19 cellular contexts compared by ENCODE assay signal in genomic region chr16:69324585-69325253, GRCh38. TPM values are rescaled to one million over a fixed set of nuclear protein-coding genes. Genes with fewer than 3 reads are reported as not detected.
A peak's percentile ranks its signal among the peaks of the same experiment; 100 is the strongest.
DNase-seq lines count a peak whose midpoint lies in the region; ATAC-seq, FAIRE-seq and TF ChIP-seq lines count a peak whose summit lies in the region.
"Had no signal": no experiment of that assay in that cellular context is flagged by ENCODE, and none has a peak within 500 bp of the region (broad histone marks: within the 10 kb centered on the region; RNA-seq: fewer than 3 reads in every experiment).

No MANE protein-coding gene starts in this region.

- H3K9ac ChIP-seq in DND-41 (ENCODE audit: low read depth, low read length) (no peak overlapping the region), kidney (ENCODE audit: low read length in 2 of 2) (no peak overlapping the region)

- H3K79me2 ChIP-seq in DND-41 (ENCODE audit: insufficient read depth, low read length): peaks cover 95% of the 10 kb centered on the region

- POLR2A ChIA-PET in Panc1 (lab: Charles Lee): no interaction called here
- POLR2A ChIA-PET in GM10248 (lab: Yijun Ruan, JAX): no interaction called here

- 0 out of 2 replicates have a peak overlapping the region, but pooled peaks have one; percentile 20 for H3K4me2 ChIP-seq in DND-41 (ENCODE audit: insufficient read depth, low read length)

- no peak overlapping the region for H3K4me3 ChIP-seq in DND-41 (ENCODE audit: low read depth in 1 of 2, low read length in 2 of 2)
- H3K4me3 ChIP-seq in Panc1 (ENCODE audit: low read depth in 2 of 2, low read length in 2 of 2): no peak overlapping the region
- no peak overlapping the region for H3K4me3 ChIP-seq in kidney (ENCODE audit: low read length in 2 of 2)
- no peak overlapping the region for H3K4me3 ChIP-seq in spleen
- H3K4me3 ChIP-seq: esophagus squamous epithelium, lung, suprapubic skin had no signal

- peaks cover 91% of the 10 kb centered on the region for H4K20me1 ChIP-seq in DND-41 (ENCODE audit: insufficient read depth, low read length)

- H3K27ac ChIP-seq in DND-41 (ENCODE audit: low read length) (no peak overlapping the region), Panc1 (ENCODE audit: low read length) (no peak overlapping the region; the same call in 1 of the 2 replicates), kidney (ENCODE audit: low read depth in 2 of 2, low read length in 2 of 2) (peak overlapping the region; percentile 32 to 59), spleen (peak overlapping the region in 2 of 8 donors; percentile 7 to 30)
- H3K27ac ChIP-seq: brain microvascular endothelial cell, HL-60, suprapubic skin had no signal

- CTCF ChIA-PET in Panc1 (lab: Charles Lee) (no interaction called here), GM10248 (lab: Yijun Ruan, JAX) (interaction anchor here (0.9 to 2.9 kb wide), 2 partner anchors 11 to 12 kb away, joined by 3 to 7 read pairs; no protein-coding TSS in a partner anchor)

- in situ Hi-C loops in Panc1 (cut with HindIII; ENCODE audit: low pct_unique_long_range_greater_than_20kb, low sequenced_read_pairs): no loop called here

- no peak overlapping the region for H2AFZ ChIP-seq in DND-41 (ENCODE audit: low read depth, low read length)

- FAIRE-seq in kidney (lab: Jason Lieb, UNC): no peak

- peaks cover 52% of the 10 kb centered on the region for H3K4me1 ChIP-seq in DND-41 (ENCODE audit: insufficient read depth, low read length)
- peaks cover 19% of the 10 kb centered on the region for H3K4me1 ChIP-seq in Panc1 (ENCODE audit: control insufficient read depth, insufficient read depth, low read length)
- peaks cover 36 to 43% of the 10 kb centered on the region in 2 donors for H3K4me1 ChIP-seq in kidney (ENCODE audit: control insufficient read depth in 1 of 2, insufficient read depth in 1 of 2, low read depth in 1 of 2, low read length in 2 of 2)
- peaks cover 30 to 67% (median 50%) of the 10 kb centered on the region in 6 donors for H3K4me1 ChIP-seq in spleen

- intact Hi-C loops in Panc1 (cut with micrococcal nuclease; ENCODE audit: unreplicated experiment): no loop called here
- intact Hi-C loops in kidney (cut with DNase I): no loop called here
- intact Hi-C loops in spleen (cut with DNase I; ENCODE audit: low total_unique reads): no loop called here

- no peak for TF ChIP-seq POLR2A in spleen (IDR thresholded peaks at IDR 0.05)

- no peaks in the 10 kb centered on the region for H3K27me3 ChIP-seq in DND-41 (ENCODE audit: insufficient read depth, low read length, poor library complexity)
- no peaks in the 10 kb centered on the region for H3K27me3 ChIP-seq in Panc1 (ENCODE audit: control insufficient read depth, insufficient read depth, low read length)
- no peaks in the 10 kb centered on the region for H3K27me3 ChIP-seq in spleen (replicated peaks in 1 of 7)
- H3K27me3 ChIP-seq: BE2C, brain microvascular endothelial cell, esophagus squamous epithelium, suprapubic skin had no signal

- no peak for DNase-seq in DND-41
- no peak for DNase-seq in Panc1 (ENCODE audit: low read depth, low spot score)
- peak; percentile 63 for DNase-seq in kidney
- DNase-seq in spleen: peak; percentile 40
- no peak for DNase-seq in GM10248 (ENCODE audit: extremely low spot score)
- no peak for DNase-seq in HuH-7.5 (ENCODE audit: low spot score)
- no peak for DNase-seq in NCI-H1694 treated with DMSO at 0.1 percent for 48 hours (lab: John Stamatoyannopoulos, UW)
- DNase-seq: brain microvascular endothelial cell, esophagus squamous epithelium, H7, KBM-7, NCI-H1105 treated with DMSO at 0.1 percent for 48 hours had no signal

- TSS peak; percentile 78 for BruUV-seq in Panc1 (replicated peaks; lab: Mats Ljungman, UMichigan)

- ATAC-seq in DND-41 (ENCODE audit: insufficient read depth, low read depth) (no peak), Panc1 (no peak)
- ATAC-seq: activated naive CD4-positive, alpha-beta T cell treated with anti-CD3 and anti-CD28 coated beads, Interleukin-2, amount 50 U/mL, for 72 hours; natural killer cell treated with Interleukin-12 subunit alpha and Interleukin-12 subunit beta and Interleukin-15 and Interleukin-18, amount 100 ng/mL, for 72 hours had no signal

- no peaks in the 10 kb centered on the region for H3K9me3 ChIP-seq in DND-41 (ENCODE audit: insufficient read depth, low read length, severe bottlenecking)
- no peaks in the 10 kb centered on the region for H3K9me3 ChIP-seq in Panc1 (ENCODE audit: control insufficient read depth, insufficient read depth, low read depth, low read length)
- H3K9me3 ChIP-seq in kidney (ENCODE audit: control insufficient read depth in 1 of 2, low read length in 2 of 2): no peaks in the 10 kb centered on the region
- H3K9me3 ChIP-seq in spleen: no peaks in the 10 kb centered on the region
- H3K9me3 ChIP-seq: BE2C, esophagus squamous epithelium, suprapubic skin had no signal

- no peak for TF ChIP-seq CTCF in DND-41 (IDR thresholded peaks at IDR 0.05; ENCODE audit: borderline replicate concordance, extremely low read depth, low read length, poor library complexity, severe bottlenecking)
- no peak for TF ChIP-seq CTCF in Panc1 (IDR thresholded peaks at IDR 0.05)
- no peak for TF ChIP-seq CTCF in kidney (IDR thresholded peaks at IDR 0.05; ENCODE audit: borderline replicate concordance, extremely low read depth, insufficient read depth)
- no peak for TF ChIP-seq CTCF in spleen (IDR thresholded peaks at IDR 0.05 in 8 of 11, conservative IDR thresholded peaks at IDR 0.05 in 3 of 11)
- TF ChIP-seq CTCF in GM10248 (IDR thresholded peaks at IDR 0.05; ENCODE audit: control extremely low read depth, extremely low read depth, low read depth, missing control alignments): no peak

- 79 to 89% (median 86%) methylated on average over 10 of the region's 10 CpGs for WGBS in spleen, 5 donors

- peaks cover 92% of the 10 kb centered on the region for H3K36me3 ChIP-seq in DND-41 (ENCODE audit: insufficient read depth, low read length)
- no peaks in the 10 kb centered on the region; the same call in none of the 2 replicates for H3K36me3 ChIP-seq in Panc1 (ENCODE audit: control insufficient read depth, insufficient read depth, low read length)
- peaks cover 34 to 47% of the 10 kb centered on the region in 2 donors for H3K36me3 ChIP-seq in kidney (ENCODE audit: control insufficient read depth in 1 of 2, insufficient read depth in 2 of 2, low read length in 2 of 2)
- peaks cover 12 to 93% (median 69%) of the 10 kb centered on the region in 6 donors for H3K36me3 ChIP-seq in spleen

RNA-seq across cellular contexts. Expression of gene PDF, which starts 5.7 kb away (rescaled TPM):
- total RNA-seq in Panc1 (2021; ENCODE audit: unreplicated experiment) (23.1 TPM), kidney (22.4 TPM), spleen (10 to 100 TPM in 3 of 7 donors, 1 to 10 TPM in 4; 7.1 to 18.5 (median 9.4) TPM)
- 31.2 TPM for polyA plus RNA-seq in Panc1 (2012; ENCODE audit: insufficient read length)
- polyA plus RNA-seq in kidney (ENCODE audit: insufficient read depth, low read depth, low replicate concordance) (30.8 TPM), spleen (1 to 10 TPM; 2.4 to 7.1 (median 4.7) TPM)

RNA-seq across cellular contexts. Expression of gene VPS4A, which starts 13.6 kb away (rescaled TPM):
- 23.9 TPM for total RNA-seq in Panc1 (2021; ENCODE audit: unreplicated experiment)
- 30.6 TPM for polyA plus RNA-seq in Panc1 (2012; ENCODE audit: insufficient read length)
- total RNA-seq in kidney: 38.6 TPM
- 62.1 TPM for polyA plus RNA-seq in kidney (ENCODE audit: insufficient read depth, low read depth, low replicate concordance)
- total RNA-seq in spleen: 10 to 100 TPM; 28.5 to 38.0 (median 33.6) TPM
- 10 to 100 TPM; 21.5 to 30.2 (median 29.1) TPM for polyA plus RNA-seq in spleen

RNA-seq across cellular contexts. Expression of gene COG8, which starts 14.6 kb away (rescaled TPM):
- total RNA-seq in Panc1 (2021; ENCODE audit: unreplicated experiment) (30.5 TPM), kidney (49.5 TPM), spleen (10 to 100 TPM; 29.9 to 54.3 (median 38.4) TPM)
- 19.1 TPM for polyA plus RNA-seq in Panc1 (2012; ENCODE audit: insufficient read length)
- polyA plus RNA-seq in kidney (ENCODE audit: insufficient read depth, low read depth, low replicate concordance) (33.8 TPM), spleen (10 to 100 TPM; 13.8 to 21.5 (median 14.5) TPM)

RNA-seq across cellular contexts. Expression of gene NIP7, which starts 14.9 kb away (rescaled TPM):
- 35.3 TPM for total RNA-seq in Panc1 (2021; ENCODE audit: unreplicated experiment)
- polyA plus RNA-seq in Panc1 (2012; ENCODE audit: insufficient read length): 31.2 TPM
- total RNA-seq in kidney: 20.2 TPM
- 9.9 TPM for polyA plus RNA-seq in kidney (ENCODE audit: insufficient read depth, low read depth, low replicate concordance)
- total RNA-seq in spleen: 10 to 100 TPM; 10.2 to 25.0 (median 20.0) TPM
- 10 to 100 TPM; 14.0 to 20.6 (median 16.9) TPM for polyA plus RNA-seq in spleen

RNA-seq across cellular contexts. Expression of gene TMED6, which starts 26.9 kb away (rescaled TPM):
- 0.36 TPM for total RNA-seq in Panc1 (2021; ENCODE audit: unreplicated experiment)
- polyA plus RNA-seq in Panc1 (2012; ENCODE audit: insufficient read length): 0.31 TPM
- 2.6 TPM for total RNA-seq in kidney
- 11.5 TPM for polyA plus RNA-seq in kidney (ENCODE audit: insufficient read depth, low read depth, low replicate concordance)
- total RNA-seq in spleen: 1 to 10 TPM in 4 of 7 donors, under 1 TPM in 1, not detected in 2; 0.85 to 5.2 (median 1.7) TPM
- polyA plus RNA-seq in spleen: 1 to 10 TPM in 1 of 3 donors, under 1 TPM in 2; 0.59 to 1.2 (median 0.99) TPM
- total RNA-seq: esophagus squamous epithelium, H7, renal cortical epithelial cell had no signal

Comparison
In these comparisons a context has a peak if more than half of its experiments do, and no peak if none do; other contexts are left out.
1. DNase-seq: peak in kidney (single experiment) and spleen (single experiment); none in DND-41 (single experiment), Panc1 (single experiment), GM10248 (single experiment), HuH-7.5 (single experiment) and NCI-H1694 treated with DMSO at 0.1 percent for 48 hours (single experiment).
2. H3K27ac ChIP-seq: peak in kidney (2 of 2); none in DND-41 (single experiment) and Panc1 (single experiment).